ENCODE assay signal across 15 cellular contexts in the genomic region with DNA sequence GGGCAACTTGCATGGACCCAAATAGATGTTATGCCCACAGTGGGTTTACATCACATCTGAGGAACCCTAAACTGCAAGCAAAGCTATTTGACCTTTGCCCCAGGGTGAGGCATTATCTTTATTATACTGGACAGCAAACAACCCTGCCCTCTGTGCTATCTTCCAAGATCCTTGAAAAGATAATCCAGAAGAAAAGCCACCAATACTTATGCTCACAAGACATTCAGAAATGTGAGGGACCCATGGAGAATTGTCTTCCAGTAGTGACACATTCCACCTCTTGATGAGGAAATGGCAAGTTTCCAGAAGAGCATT.
"Had no signal": no experiment of that assay in that cellular context is flagged by ENCODE, and none has a peak within 500 bp of the region (broad histone marks: within the 10 kb centered on the region; RNA-seq: fewer than 3 reads in every experiment).

No MANE protein-coding gene starts in this region.

- ATAC-seq: left cardiac atrium; left ventricle myocardium superior; naive thymus-derived CD8-positive, alpha-beta T cell had no signal

- H3K4me1 Mint-ChIP-seq: immature natural killer cell had no signal

- H3K4me3 Mint-ChIP-seq: immature natural killer cell; naive thymus-derived CD8-positive, alpha-beta T cell had no signal

- H3K9me3 ChIP-seq: neutrophil, sigmoid colon had no signal

- H3K36me3 ChIP-seq: esophagus muscularis mucosa, neutrophil, sigmoid colon had no signal

- H3K27ac Mint-ChIP-seq: immature natural killer cell; naive thymus-derived CD8-positive, alpha-beta T cell had no signal

- H3K4me3 ChIP-seq: esophagus muscularis mucosa, lung, sigmoid colon, skin epidermis had no signal

- H3K27ac ChIP-seq: esophagus muscularis mucosa, neutrophil, sigmoid colon, skin epidermis had no signal

- H3K4me1 ChIP-seq: sigmoid colon had no signal

- DNase-seq: effector memory CD4-positive, alpha-beta T cell; immature natural killer cell; kidney; left cardiac atrium; left ventricle myocardium superior; naive thymus-derived CD8-positive, alpha-beta T cell; posterior cingulate gyrus; sigmoid colon; stimulated activated CD4-positive, alpha-beta T cell treated with anti-CD3 and anti-CD28 coated beads, Interleukin-12 subunit alpha, Interleukin-12 subunit beta, amount 100 ng/mL, for 4 hours; stimulated activated CD4-positive, alpha-beta T cell treated with anti-CD3 and anti-CD28 coated beads, Interleukin-2, amount 100 ng/mL, for 48 hours; stimulated activated naive CD4-positive, alpha-beta T cell treated with Interleukin-2 at 50 U/mL for 16 hours had no signal

- H3K27me3 ChIP-seq: esophagus muscularis mucosa, neutrophil, sigmoid colon had no signal
